ENCODE assay signal across 8 cellular contexts in genomic region chr1:170967042-170967910, GRCh38. TPM values are rescaled to one million over a fixed set of nuclear protein-coding genes. Genes with fewer than 3 reads are reported as not detected.
DNase-seq lines count a peak whose midpoint lies in the region; ATAC-seq, FAIRE-seq and TF ChIP-seq lines count a peak whose summit lies in the region.

No MANE protein-coding gene starts in this region.

- POLR2A ChIA-PET in PC-3 (lab: Charles Lee; ENCODE audit: unreplicated experiment) = interaction anchor here (0.7 to 1.0 kb wide), 2 partner anchors 347 to 558 kb away, joined by 3 to 5 read pairs; partner anchors contain the start of gene FMO4

- ATAC-seq in HG03378 (IDR thresholded peaks at IDR 0.05; ENCODE audit: unreplicated experiment) (peak; percentile 87), PC-3 (peak; percentile 88), GM19324 (IDR thresholded peaks at IDR 0.05; ENCODE audit: low FRiP score, unreplicated experiment) (no peak)

- H3K27me3 Mint-ChIP-seq in neural crest cell (ENCODE audit: low read depth) = peaks cover 2% of the 10 kb centered on the region

- H3K36me3 Mint-ChIP-seq in neural crest cell (ENCODE audit: low read depth) = no peaks in the 10 kb centered on the region

- H3F3A ChIP-seq in PC-3 (ENCODE audit: low read length, unreplicated experiment) = no peaks in the 10 kb centered on the region

- H3K27me3 ChIP-seq in PC-3 (ENCODE audit: low read length) (peaks cover 38% of the 10 kb centered on the region), esophagus muscularis mucosa (no peaks in the 10 kb centered on the region)

- no peaks in the 10 kb centered on the region for H3K79me2 ChIP-seq in PC-3 (ENCODE audit: low read length)

- no peak overlapping the region for H3K27ac Mint-ChIP-seq in neural crest cell (ENCODE audit: unreplicated experiment)

- no TSS peak for BruUV-seq in PC-3 (replicated peaks; lab: Mats Ljungman, UMichigan)

- H3K4me3 ChIP-seq in PC-3 (ENCODE audit: low read length) (no peak overlapping the region), esophagus muscularis mucosa (no peak overlapping the region)

- no peak for TF ChIP-seq EP300 in esophagus muscularis mucosa (IDR thresholded peaks at IDR 0.05)

- no peaks in the 10 kb centered on the region for H3K9me2 ChIP-seq in PC-3 (replicated peaks; ENCODE audit: low read length)

- no peaks in the 10 kb centered on the region for H3K4me1 Mint-ChIP-seq in neural crest cell

- no peak for TF ChIP-seq POLR2A in esophagus muscularis mucosa (IDR thresholded peaks at IDR 0.05; ENCODE audit: low read depth)

- H3K27ac ChIP-seq in PC-3 (ENCODE audit: low read length) = no peak overlapping the region
- H3K27ac ChIP-seq in esophagus muscularis mucosa (replicated peaks in 1 of 4) = no peak overlapping the region

- no peak overlapping the region for H3K9ac ChIP-seq in PC-3 (ENCODE audit: low read length)

- no peak overlapping the region for H2AFZ ChIP-seq in PC-3 (ENCODE audit: low read length)

- H4K20me1 ChIP-seq in PC-3 (ENCODE audit: low read length) = no peaks in the 10 kb centered on the region

- H3K36me3 ChIP-seq in PC-3 (ENCODE audit: low read depth, low read length) = no peaks in the 10 kb centered on the region
- H3K36me3 ChIP-seq in esophagus muscularis mucosa = no peaks in the 10 kb centered on the region

- H3K9me3 Mint-ChIP-seq in neural crest cell = no peaks in the 10 kb centered on the region

- intact Hi-C loops in PC-3 (cut with micrococcal nuclease) = loop anchor here (1.0 kb wide), 3 partner anchors 221 to 346 kb away; no protein-coding TSS in a partner anchor
- intact Hi-C loops in esophagus muscularis mucosa (cut with DNase I) = loop anchor here (5.0 to 10.0 kb wide), 3 partner anchors 108 to 345 kb away; partner anchors contain the start of gene FMO4

- H3K4me2 ChIP-seq in PC-3 (ENCODE audit: low read length) = no peak overlapping the region

- CTCF ChIA-PET in PC-3 (lab: Charles Lee) = interaction anchor here (0.5 to 1.5 kb wide), 10 partner anchors 9 to 749 kb away, joined by 3 to 39 read pairs (median 3); partner anchors contain the start of gene FMO4

- 33% methylated on average over 5 of the region's 5 CpGs for WGBS in esophagus muscularis mucosa

- TF ChIP-seq CTCF in PC-3 (conservative IDR thresholded peaks at IDR 0.05; ENCODE audit: low read depth, low read length) (peak; percentile 92), esophagus muscularis mucosa (IDR thresholded peaks at IDR 0.05) (peak; percentile 67 to 76 (median 69)), neural crest cell (conservative IDR thresholded peaks at IDR 0.05) (peak; percentile 75)

- H3K4me1 ChIP-seq in PC-3 (ENCODE audit: insufficient read depth, low read length) = no peaks in the 10 kb centered on the region
- H3K4me1 ChIP-seq in esophagus muscularis mucosa = no peaks in the 10 kb centered on the region

- H3K4me3 Mint-ChIP-seq in neural crest cell = no peak overlapping the region

- FAIRE-seq in GM18507 (lab: Jason Lieb, UNC) = peak; percentile 67

- DNase-seq in Ammon's horn (ENCODE audit: low spot score) (peak; percentile 51), GM18507 (ENCODE audit: extremely low spot score, insufficient read length, low read depth) (no peak), PC-3 (peak; percentile 77), esophagus muscularis mucosa (ENCODE audit: extremely low spot score) (no peak), neural crest cell (ENCODE audit: low read depth, low spot score) (no peak), activated gamma-delta T cell treated with Interleukin-2 at 50 U/mL for 16 hours (no peak)

- H3K9me3 ChIP-seq in PC-3 (ENCODE audit: low read length) = no peaks in the 10 kb centered on the region
- no peaks in the 10 kb centered on the region for H3K9me3 ChIP-seq in esophagus muscularis mucosa

RNA-seq across cellular contexts. Expression of gene MROH9, which starts 31.9 kb away (rescaled TPM):
- total RNA-seq in PC-3 (2014; rRNA removed) (not detected in 2 replicates), esophagus muscularis mucosa (not detected), neural crest cell (not detected in 2 replicates)

Comparison
In these comparisons a context has a peak if more than half of its experiments do, and no peak if none do; other contexts are left out.
1. DNase-seq: peak in Ammon's horn (single experiment) and PC-3 (single experiment); none in GM18507 (single experiment), esophagus muscularis mucosa (single experiment), neural crest cell (single experiment) and activated gamma-delta T cell treated with Interleukin-2 at 50 U/mL for 16 hours (single experiment).
2. Peak in every context shown above with its lines, with median percentiles within 50 percentile points of each other: CTCF ChIP-seq.